17 cellular contexts compared by ENCODE assay signal in the genomic region with DNA sequence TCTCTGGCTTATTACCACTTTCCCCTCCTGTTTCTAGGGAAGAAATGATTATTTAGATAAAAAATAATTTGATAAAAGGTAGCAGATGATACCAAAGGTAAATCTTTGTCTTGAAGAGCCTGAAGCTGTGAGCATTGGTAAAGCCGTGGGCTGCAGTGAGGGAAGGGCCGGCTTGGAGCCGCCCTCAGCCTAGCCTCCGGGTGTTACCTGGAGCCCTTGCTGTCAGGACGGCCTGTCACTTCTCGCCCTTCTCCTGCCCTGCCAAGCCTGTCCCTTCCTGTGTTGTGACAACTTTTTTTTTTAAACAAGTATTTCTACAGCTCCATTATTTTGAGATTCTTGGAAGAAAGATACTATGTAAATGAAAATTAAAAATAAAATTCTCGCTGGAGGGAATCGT. TPM values are rescaled to one million over a fixed set of nuclear protein-coding genes. Genes with fewer than 3 reads are reported as not detected.
DNase-seq lines count a peak whose midpoint lies in the region; ATAC-seq and TF ChIP-seq lines count a peak whose summit lies in the region.
"Had no signal": no experiment of that assay in that cellular context is flagged by ENCODE, and none has a peak within 500 bp of the region (broad histone marks: within the 10 kb centered on the region; RNA-seq: fewer than 3 reads in every experiment).

No MANE protein-coding gene starts in this region.

- WGBS in thymus, result 96% methylated on average over 8 of the region's 8 CpGs

- TF ChIP-seq CTCF in GM23338 (conservative IDR thresholded peaks at IDR 0.05; ENCODE audit: low read depth in 2 of 2), result no peak
- TF ChIP-seq CTCF in OCI-LY7 (conservative IDR thresholded peaks at IDR 0.05; ENCODE audit: low read length), result no peak

- ATAC-seq in GM23338 (peak; percentile 28), left lobe of liver (no peak), HG03097 (IDR thresholded peaks at IDR 0.05; ENCODE audit: low FRiP score, unreplicated experiment) (no peak), HG02981 (IDR thresholded peaks at IDR 0.05; ENCODE audit: unreplicated experiment) (no peak)

- H3K79me2 ChIP-seq in GM23338 (replicated peaks; ENCODE audit: insufficient read depth) (peaks cover 100% of the 10 kb centered on the region), OCI-LY7 (ENCODE audit: insufficient read depth, low read depth, low read length) (peaks cover 100% of the 10 kb centered on the region)

- no peak overlapping the region for H3K4me2 ChIP-seq in GM23338
- H3K4me2 ChIP-seq in OCI-LY7 (ENCODE audit: low read length), result peak overlapping the region; percentile 86

- POLR2A ChIA-PET in OCI-LY7 (lab: Charles Lee), result interaction anchor here (0.6 to 7.9 kb wide), 3 partner anchors 31 to 121 kb away, joined by 3 to 141 read pairs (median 5); no protein-coding TSS in a partner anchor

- H3K9me3 Mint-ChIP-seq in GM23338, result no peaks in the 10 kb centered on the region

- H3K27ac ChIP-seq in GM23338 (ENCODE audit: low read depth), result no peak overlapping the region
- peak overlapping the region; percentile 22 for H3K27ac ChIP-seq in OCI-LY7 (ENCODE audit: low read depth, low read length, poor library complexity, severe bottlenecking)
- peak overlapping the region; percentile 31 for H3K27ac ChIP-seq in thymus (ENCODE audit: low read depth)
- H3K27ac ChIP-seq: GM23248 had no signal

- intact Hi-C loops in OCI-LY7 (cut with micrococcal nuclease; ENCODE audit: unreplicated experiment), result no loop called here

- peaks cover 78% of the 10 kb centered on the region for H3K4me1 ChIP-seq in GM23338 (ENCODE audit: insufficient read depth)
- H3K4me1 ChIP-seq in OCI-LY7 (ENCODE audit: insufficient read depth, low read length, poor library complexity, severe bottlenecking), result peaks cover 83% of the 10 kb centered on the region
- no peaks in the 10 kb centered on the region for H3K4me1 ChIP-seq in thymus (ENCODE audit: control insufficient read depth, insufficient read depth, low read length)

- 0 out of 2 replicates have a peak, but pooled peaks cover 3% of the 10 kb centered on the region for H3F3A ChIP-seq in GM23338 (replicated peaks; ENCODE audit: low read depth)

- no peak overlapping the region for H3K27ac Mint-ChIP-seq in GM23338

- H3K4me3 Mint-ChIP-seq in GM23338, result no peak overlapping the region

- no peaks in the 10 kb centered on the region for H3K36me3 ChIP-seq in GM23338 (ENCODE audit: insufficient read depth)
- peaks cover 83% of the 10 kb centered on the region for H3K36me3 ChIP-seq in OCI-LY7 (ENCODE audit: insufficient read depth, low read length)
- H3K36me3 ChIP-seq in thymus (ENCODE audit: control insufficient read depth, insufficient read depth), result peaks cover 19% of the 10 kb centered on the region

- H3K27me3 Mint-ChIP-seq in GM23338 (ENCODE audit: insufficient read depth, low read depth, poor library complexity), result peaks cover 8% of the 10 kb centered on the region

- H3K4me3 ChIP-seq in GM23338 (no peak overlapping the region), OCI-LY7 (ENCODE audit: low read depth, low read length, poor library complexity, severe bottlenecking) (peak overlapping the region; percentile 78), thymus (ENCODE audit: low read length) (no peak overlapping the region)
- H3K4me3 ChIP-seq: GM23248 had no signal

- no peaks in the 10 kb centered on the region for H3K27me3 ChIP-seq in GM23338 (ENCODE audit: insufficient read depth)
- no peaks in the 10 kb centered on the region for H3K27me3 ChIP-seq in thymus (ENCODE audit: control insufficient read depth, insufficient read depth)

- H3K9me3 ChIP-seq in OCI-LY7 (ENCODE audit: low read length) (no peaks in the 10 kb centered on the region), thymus (ENCODE audit: control insufficient read depth) (no peaks in the 10 kb centered on the region)

- H4K20me1 ChIP-seq in GM23338 (replicated peaks; ENCODE audit: insufficient read depth) (peaks cover 84% of the 10 kb centered on the region), OCI-LY7 (ENCODE audit: insufficient read depth, low read length) (peaks cover 50% of the 10 kb centered on the region)

- no TSS peak for BruUV-seq in OCI-LY7 (replicated peaks; lab: Mats Ljungman, UMichigan)

- DNase-seq in GM23338 (ENCODE audit: low spot score) (no peak), OCI-LY7 (ENCODE audit: low spot score) (no peak), left lobe of liver (ENCODE audit: low spot score) (peak; percentile 10), D341Med (ENCODE audit: low spot score) (no peak)
- DNase-seq: ACHN, DMS 273 treated with DMSO at 0.1 percent for 48 hours, DND-41, GM23248, IMR-90, NCI-H1417 treated with DMSO at 0.1 percent for 48 hours, NCI-H187 treated with DMSO at 0.1 percent for 48 hours, NCI-H510A treated with DMSO at 0.1 percent for 48 hours, NCI-H774, RPMI8226 had no signal

- H2AFZ ChIP-seq in GM23338, result no peak overlapping the region
- H2AFZ ChIP-seq in OCI-LY7 (ENCODE audit: low read length), result no peak overlapping the region
- H2AFZ ChIP-seq: GM23248 had no signal

- peaks cover 85% of the 10 kb centered on the region for H3K4me1 Mint-ChIP-seq in GM23338

- H3K9me2 ChIP-seq in GM23338 (ENCODE audit: insufficient read depth) (no peaks in the 10 kb centered on the region), OCI-LY7 (ENCODE audit: insufficient read depth, low read length) (no peaks in the 10 kb centered on the region)

- H3K36me3 Mint-ChIP-seq in GM23338 (ENCODE audit: low read depth), result peaks cover 10% of the 10 kb centered on the region; the same call in 2 of the 3 replicates

- CTCF ChIA-PET in OCI-LY7 (lab: Charles Lee; ENCODE audit: unreplicated experiment), result no interaction called here

TF ChIP-seq in GM23338, 12 proteins besides CTCF, POLR2A, EP300 and RAD21 (continues in another document):
- TF ChIP-seq POLR2AphosphoS5 (IDR thresholded peaks at IDR 0.05; ENCODE audit: low read depth) (no peak), JUNB (IDR thresholded peaks at IDR 0.05; ENCODE audit: unreplicated experiment) (no peak), ZNF331 (CRISPR knock-in tag; IDR thresholded peaks at IDR 0.05; ENCODE audit: low read depth) (no peak), CREB1 (CRISPR knock-in tag; IDR thresholded peaks at IDR 0.05; ENCODE audit: low read depth) (no peak)
- TF ChIP-seq, protein P1, sequence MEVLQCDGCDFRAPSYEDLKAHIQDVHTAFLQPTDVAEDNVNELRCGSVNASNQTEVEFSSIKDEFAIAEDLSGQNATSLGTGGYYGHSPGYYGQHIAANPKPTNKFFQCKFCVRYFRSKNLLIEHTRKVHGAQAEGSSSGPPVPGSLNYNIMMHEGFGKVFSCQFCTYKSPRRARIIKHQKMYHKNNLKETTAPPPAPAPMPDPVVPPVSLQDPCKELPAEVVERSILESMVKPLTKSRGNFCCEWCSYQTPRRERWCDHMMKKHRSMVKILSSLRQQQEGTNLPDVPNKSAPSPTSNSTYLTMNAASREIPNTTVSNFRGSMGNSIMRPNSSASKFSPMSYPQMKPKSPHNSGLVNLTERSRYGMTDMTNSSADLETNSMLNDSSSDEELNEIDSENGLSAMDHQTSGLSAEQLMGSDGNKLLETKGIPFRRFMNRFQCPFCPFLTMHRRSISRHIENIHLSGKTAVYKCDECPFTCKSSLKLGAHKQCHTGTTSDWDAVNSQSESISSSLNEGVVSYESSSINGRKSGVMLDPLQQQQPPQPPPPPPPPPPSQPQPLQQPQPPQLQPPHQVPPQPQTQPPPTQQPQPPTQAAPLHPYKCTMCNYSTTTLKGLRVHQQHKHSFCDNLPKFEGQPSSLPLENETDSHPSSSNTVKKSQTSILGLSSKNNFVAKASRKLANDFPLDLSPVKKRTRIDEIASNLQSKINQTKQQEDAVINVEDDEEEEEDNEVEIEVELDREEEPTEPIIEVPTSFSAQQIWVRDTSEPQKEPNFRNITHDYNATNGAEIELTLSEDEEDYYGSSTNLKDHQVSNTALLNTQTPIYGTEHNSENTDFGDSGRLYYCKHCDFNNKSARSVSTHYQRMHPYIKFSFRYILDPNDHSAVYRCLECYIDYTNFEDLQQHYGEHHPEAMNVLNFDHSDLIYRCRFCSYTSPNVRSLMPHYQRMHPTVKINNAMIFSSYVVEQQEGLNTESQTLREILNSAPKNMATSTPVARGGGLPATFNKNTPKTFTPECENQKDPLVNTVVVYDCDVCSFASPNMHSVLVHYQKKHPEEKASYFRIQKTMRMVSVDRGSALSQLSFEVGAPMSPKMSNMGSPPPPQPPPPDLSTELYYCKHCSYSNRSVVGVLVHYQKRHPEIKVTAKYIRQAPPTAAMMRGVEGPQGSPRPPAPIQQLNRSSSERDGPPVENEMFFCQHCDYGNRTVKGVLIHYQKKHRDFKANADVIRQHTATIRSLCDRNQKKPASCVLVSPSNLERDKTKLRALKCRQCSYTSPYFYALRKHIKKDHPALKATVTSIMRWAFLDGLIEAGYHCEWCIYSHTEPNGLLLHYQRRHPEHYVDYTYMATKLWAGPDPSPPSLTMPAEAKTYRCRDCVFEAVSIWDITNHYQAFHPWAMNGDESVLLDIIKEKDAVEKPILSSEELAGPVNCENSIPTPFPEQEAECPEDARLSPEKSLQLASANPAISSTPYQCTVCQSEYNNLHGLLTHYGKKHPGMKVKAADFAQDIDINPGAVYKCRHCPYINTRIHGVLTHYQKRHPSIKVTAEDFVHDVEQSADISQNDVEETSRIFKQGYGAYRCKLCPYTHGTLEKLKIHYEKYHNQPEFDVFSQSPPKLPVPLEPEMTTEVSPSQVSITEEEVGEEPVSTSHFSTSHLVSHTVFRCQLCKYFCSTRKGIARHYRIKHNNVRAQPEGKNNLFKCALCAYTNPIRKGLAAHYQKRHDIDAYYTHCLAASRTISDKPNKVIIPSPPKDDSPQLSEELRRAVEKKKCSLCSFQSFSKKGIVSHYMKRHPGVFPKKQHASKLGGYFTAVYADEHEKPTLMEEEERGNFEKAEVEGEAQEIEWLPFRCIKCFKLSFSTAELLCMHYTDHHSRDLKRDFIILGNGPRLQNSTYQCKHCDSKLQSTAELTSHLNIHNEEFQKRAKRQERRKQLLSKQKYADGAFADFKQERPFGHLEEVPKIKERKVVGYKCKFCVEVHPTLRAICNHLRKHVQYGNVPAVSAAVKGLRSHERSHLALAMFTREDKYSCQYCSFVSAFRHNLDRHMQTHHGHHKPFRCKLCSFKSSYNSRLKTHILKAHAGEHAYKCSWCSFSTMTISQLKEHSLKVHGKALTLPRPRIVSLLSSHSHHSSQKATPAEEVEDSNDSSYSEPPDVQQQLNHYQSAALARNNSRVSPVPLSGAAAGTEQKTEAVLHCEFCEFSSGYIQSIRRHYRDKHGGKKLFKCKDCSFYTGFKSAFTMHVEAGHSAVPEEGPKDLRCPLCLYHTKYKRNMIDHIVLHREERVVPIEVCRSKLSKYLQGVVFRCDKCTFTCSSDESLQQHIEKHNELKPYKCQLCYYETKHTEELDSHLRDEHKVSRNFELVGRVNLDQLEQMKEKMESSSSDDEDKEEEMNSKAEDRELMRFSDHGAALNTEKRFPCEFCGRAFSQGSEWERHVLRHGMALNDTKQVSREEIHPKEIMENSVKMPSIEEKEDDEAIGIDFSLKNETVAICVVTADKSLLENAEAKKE (CRISPR knock-in tag; IDR thresholded peaks at IDR 0.05), result no peak

RNA-seq across cellular contexts. Expression of a gene that starts 7.0 kb away (rescaled TPM):
- 41.4 and 64.0 TPM in 2 replicates for total RNA-seq in GM23338 (2014; rRNA removed; shearing (Covaris generic))
- polyA plus RNA-seq in GM23338 (2016; fragmentation: Nextera tagmentation; extraction: Ambion mirVana), result 40.1 and 49.9 TPM in 2 replicates
- 131 and 143 TPM in 2 replicates for total RNA-seq in OCI-LY7 (2014; rRNA removed; shearing (Covaris generic))
- total RNA-seq in OCI-LY7 (2022), result 199 and 247 TPM in 2 replicates
- total RNA-seq in left lobe of liver, result 42.0 TPM
- polyA plus RNA-seq in thymus, result 27.8 TPM
